In the genomic region with DNA sequence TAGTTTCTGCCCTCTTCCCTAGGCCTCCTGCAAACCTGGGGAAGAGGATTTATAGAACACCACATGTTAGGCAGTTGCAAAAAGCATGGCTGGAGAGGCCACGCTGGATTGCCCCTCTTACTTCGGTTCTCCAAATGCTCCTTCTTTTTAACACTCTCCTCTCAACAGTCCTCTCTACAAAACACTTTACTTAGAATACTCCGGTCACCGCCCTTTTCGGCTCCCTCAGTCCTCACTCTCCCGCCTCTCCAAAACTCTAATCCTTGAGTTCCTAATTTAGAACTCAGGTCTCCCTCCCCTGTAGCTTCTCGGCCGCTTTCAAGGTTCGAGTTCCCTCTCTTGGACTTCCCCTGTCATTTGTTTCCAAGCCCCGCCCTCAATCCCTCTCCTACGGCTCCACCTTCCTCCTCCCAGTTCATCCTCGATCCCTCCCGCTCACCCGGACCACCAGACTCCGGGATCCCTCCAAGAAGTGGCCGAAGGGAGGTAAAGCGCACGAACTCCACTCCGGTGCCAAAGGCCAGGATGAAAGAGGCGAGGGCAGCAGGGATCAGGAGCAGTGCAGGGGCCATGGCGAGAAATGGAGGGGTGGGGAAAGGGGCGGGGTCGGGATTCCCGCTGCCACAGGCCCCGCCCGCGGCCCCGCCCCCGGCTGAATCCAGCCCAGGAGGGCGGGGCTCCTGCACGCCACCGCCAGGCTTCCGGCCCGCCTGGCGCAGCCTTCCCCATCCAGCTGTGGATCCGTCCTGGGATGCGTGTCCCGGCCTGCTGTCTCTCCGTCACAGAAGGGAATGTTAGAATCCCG, we compare ENCODE assay signal across 1 cellular context.
A peak's percentile ranks its signal among the peaks of the same experiment; 100 is the strongest.
TF ChIP-seq lines count a peak whose summit lies in the region.

TSS of gene NRM (minus strand) at position 582 of the 805 bp plus-strand sequence. CDS start at position 572, 10 bp downstream.

TF ChIP-seq in HepG2, 621 proteins besides CTCF, POLR2A, EP300 and RAD21 (continued from another document and continues in another):
- peak; percentile 79 for TF ChIP-seq MYC (CRISPR knock-in tag; IDR thresholded peaks at IDR 0.05; ENCODE audit: borderline replicate concordance)
- no peak for TF ChIP-seq ZKSCAN1 (IDR thresholded peaks at IDR 0.05; ENCODE audit: low read length)
- TF ChIP-seq, protein P1, sequence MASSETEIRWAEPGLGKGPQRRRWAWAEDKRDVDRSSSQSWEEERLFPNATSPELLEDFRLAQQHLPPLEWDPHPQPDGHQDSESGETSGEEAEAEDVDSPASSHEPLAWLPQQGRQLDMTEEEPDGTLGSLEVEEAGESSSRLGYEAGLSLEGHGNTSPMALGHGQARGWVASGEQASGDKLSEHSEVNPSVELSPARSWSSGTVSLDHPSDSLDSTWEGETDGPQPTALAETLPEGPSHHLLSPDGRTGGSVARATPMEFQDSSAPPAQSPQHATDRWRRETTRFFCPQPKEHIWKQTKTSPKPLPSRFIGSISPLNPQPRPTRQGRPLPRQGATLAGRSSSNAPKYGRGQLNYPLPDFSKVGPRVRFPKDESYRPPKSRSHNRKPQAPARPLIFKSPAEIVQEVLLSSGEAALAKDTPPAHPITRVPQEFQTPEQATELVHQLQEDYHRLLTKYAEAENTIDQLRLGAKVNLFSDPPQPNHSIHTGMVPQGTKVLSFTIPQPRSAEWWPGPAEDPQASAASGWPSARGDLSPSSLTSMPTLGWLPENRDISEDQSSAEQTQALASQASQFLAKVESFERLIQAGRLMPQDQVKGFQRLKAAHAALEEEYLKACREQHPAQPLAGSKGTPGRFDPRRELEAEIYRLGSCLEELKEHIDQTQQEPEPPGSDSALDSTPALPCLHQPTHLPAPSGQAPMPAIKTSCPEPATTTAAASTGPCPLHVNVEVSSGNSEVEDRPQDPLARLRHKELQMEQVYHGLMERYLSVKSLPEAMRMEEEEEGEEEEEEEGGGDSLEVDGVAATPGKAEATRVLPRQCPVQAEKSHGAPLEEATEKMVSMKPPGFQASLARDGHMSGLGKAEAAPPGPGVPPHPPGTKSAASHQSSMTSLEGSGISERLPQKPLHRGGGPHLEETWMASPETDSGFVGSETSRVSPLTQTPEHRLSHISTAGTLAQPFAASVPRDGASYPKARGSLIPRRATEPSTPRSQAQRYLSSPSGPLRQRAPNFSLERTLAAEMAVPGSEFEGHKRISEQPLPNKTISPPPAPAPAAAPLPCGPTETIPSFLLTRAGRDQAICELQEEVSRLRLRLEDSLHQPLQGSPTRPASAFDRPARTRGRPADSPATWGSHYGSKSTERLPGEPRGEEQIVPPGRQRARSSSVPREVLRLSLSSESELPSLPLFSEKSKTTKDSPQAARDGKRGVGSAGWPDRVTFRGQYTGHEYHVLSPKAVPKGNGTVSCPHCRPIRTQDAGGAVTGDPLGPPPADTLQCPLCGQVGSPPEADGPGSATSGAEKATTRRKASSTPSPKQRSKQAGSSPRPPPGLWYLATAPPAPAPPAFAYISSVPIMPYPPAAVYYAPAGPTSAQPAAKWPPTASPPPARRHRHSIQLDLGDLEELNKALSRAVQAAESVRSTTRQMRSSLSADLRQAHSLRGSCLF (CRISPR knock-in tag; IDR thresholded peaks at IDR 0.05; ENCODE audit: borderline replicate concordance): no peak
- TF ChIP-seq, protein P2, sequence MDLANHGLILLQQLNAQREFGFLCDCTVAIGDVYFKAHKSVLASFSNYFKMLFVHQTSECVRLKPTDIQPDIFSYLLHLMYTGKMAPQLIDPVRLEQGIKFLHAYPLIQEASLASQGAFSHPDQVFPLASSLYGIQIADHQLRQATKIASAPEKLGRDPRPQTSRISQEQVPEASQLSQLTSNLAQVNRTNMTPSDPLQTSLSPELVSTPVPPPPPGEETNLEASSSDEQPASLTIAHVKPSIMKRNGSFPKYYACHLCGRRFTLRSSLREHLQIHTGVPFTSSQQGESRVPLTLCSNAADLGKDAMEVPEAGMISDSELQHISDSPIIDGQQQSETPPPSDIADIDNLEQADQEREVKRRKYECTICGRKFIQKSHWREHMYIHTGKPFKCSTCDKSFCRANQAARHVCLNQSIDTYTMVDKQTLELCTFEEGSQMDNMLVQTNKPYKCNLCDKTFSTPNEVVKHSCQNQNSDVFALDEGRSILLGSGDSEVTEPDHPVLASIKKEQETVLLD (CRISPR knock-in tag; IDR thresholded peaks at IDR 0.05; ENCODE audit: low read depth): no peak; the same call in 1 of the 2 replicates
- TF ChIP-seq TCF7 (IDR thresholded peaks at IDR 0.05; ENCODE audit: low read depth): no peak
- TF ChIP-seq, protein P3, sequence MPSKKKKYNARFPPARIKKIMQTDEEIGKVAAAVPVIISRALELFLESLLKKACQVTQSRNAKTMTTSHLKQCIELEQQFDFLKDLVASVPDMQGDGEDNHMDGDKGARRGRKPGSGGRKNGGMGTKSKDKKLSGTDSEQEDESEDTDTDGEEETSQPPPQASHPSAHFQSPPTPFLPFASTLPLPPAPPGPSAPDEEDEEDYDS (CRISPR knock-in tag; IDR thresholded peaks at IDR 0.05): peak; percentile 80
- no peak for TF ChIP-seq ZNF232 (CRISPR knock-in tag; IDR thresholded peaks at IDR 0.05; ENCODE audit: borderline replicate concordance)
- no peak for TF ChIP-seq ATM (IDR thresholded peaks at IDR 0.05; ENCODE audit: borderline replicate concordance)
- TF ChIP-seq YEATS2 (CRISPR knock-in tag; IDR thresholded peaks at IDR 0.05; ENCODE audit: borderline replicate concordance): peak; percentile 49; the same call in 1 of the 2 replicates
- 0 out of 2 replicates have a peak, but pooled peaks have one; percentile 41 for TF ChIP-seq TP53 (CRISPR knock-in tag; conservative IDR thresholded peaks at IDR 0.05)
- TF ChIP-seq, protein P4, sequence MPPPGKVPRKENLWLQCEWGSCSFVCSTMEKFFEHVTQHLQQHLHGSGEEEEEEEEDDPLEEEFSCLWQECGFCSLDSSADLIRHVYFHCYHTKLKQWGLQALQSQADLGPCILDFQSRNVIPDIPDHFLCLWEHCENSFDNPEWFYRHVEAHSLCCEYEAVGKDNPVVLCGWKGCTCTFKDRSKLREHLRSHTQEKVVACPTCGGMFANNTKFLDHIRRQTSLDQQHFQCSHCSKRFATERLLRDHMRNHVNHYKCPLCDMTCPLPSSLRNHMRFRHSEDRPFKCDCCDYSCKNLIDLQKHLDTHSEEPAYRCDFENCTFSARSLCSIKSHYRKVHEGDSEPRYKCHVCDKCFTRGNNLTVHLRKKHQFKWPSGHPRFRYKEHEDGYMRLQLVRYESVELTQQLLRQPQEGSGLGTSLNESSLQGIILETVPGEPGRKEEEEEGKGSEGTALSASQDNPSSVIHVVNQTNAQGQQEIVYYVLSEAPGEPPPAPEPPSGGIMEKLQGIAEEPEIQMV (CRISPR knock-in tag; IDR thresholded peaks at IDR 0.05; ENCODE audit: low read depth): no peak
- TF ChIP-seq BCL3 (CRISPR knock-in tag; IDR thresholded peaks at IDR 0.05): 0 out of 2 replicates have a peak, but pooled peaks have one; percentile 21
- TF ChIP-seq ZNF317 (CRISPR knock-in tag; IDR thresholded peaks at IDR 0.05): no peak
- no peak for TF ChIP-seq PREB (CRISPR knock-in tag; IDR thresholded peaks at IDR 0.05)
- no peak for TF ChIP-seq NFE2L1 (CRISPR knock-in tag; IDR thresholded peaks at IDR 0.05; ENCODE audit: borderline replicate concordance)
- TF ChIP-seq, protein P5, sequence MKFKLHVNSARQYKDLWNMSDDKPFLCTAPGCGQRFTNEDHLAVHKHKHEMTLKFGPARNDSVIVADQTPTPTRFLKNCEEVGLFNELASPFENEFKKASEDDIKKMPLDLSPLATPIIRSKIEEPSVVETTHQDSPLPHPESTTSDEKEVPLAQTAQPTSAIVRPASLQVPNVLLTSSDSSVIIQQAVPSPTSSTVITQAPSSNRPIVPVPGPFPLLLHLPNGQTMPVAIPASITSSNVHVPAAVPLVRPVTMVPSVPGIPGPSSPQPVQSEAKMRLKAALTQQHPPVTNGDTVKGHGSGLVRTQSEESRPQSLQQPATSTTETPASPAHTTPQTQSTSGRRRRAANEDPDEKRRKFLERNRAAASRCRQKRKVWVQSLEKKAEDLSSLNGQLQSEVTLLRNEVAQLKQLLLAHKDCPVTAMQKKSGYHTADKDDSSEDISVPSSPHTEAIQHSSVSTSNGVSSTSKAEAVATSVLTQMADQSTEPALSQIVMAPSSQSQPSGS (CRISPR knock-in tag; IDR thresholded peaks at IDR 0.05): no peak
- peak; percentile 72; the same call in 1 of the 2 replicates for TF ChIP-seq ZSCAN21 (CRISPR knock-in tag; IDR thresholded peaks at IDR 0.05; ENCODE audit: borderline replicate concordance)
- TF ChIP-seq, protein P6, sequence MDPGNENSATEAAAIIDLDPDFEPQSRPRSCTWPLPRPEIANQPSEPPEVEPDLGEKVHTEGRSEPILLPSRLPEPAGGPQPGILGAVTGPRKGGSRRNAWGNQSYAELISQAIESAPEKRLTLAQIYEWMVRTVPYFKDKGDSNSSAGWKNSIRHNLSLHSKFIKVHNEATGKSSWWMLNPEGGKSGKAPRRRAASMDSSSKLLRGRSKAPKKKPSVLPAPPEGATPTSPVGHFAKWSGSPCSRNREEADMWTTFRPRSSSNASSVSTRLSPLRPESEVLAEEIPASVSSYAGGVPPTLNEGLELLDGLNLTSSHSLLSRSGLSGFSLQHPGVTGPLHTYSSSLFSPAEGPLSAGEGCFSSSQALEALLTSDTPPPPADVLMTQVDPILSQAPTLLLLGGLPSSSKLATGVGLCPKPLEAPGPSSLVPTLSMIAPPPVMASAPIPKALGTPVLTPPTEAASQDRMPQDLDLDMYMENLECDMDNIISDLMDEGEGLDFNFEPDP (CRISPR knock-in tag; conservative IDR thresholded peaks at IDR 0.05): no peak
- no peak for TF ChIP-seq ZNF367 (CRISPR knock-in tag; IDR thresholded peaks at IDR 0.05; ENCODE audit: borderline replicate concordance)
- no peak for TF ChIP-seq ATAD3A (CRISPR knock-in tag; IDR thresholded peaks at IDR 0.05)
- peak; percentile 57 for TF ChIP-seq ZFX (CRISPR knock-in tag; IDR thresholded peaks at IDR 0.05; ENCODE audit: low read depth)
- no peak for TF ChIP-seq RARG (CRISPR knock-in tag; IDR thresholded peaks at IDR 0.05; ENCODE audit: low read depth)
- no peak for TF ChIP-seq FIP1L1 (IDR thresholded peaks at IDR 0.05; ENCODE audit: borderline replicate concordance, insufficient read depth, low read depth, low read length)
- no peak for TF ChIP-seq BRD4 (CRISPR knock-in tag; IDR thresholded peaks at IDR 0.05)
- TF ChIP-seq ZNF790 (CRISPR knock-in tag; IDR thresholded peaks at IDR 0.05; ENCODE audit: borderline replicate concordance): 0 out of 2 replicates have a peak, but pooled peaks have one; percentile 42
- TF ChIP-seq NFKB2 (CRISPR knock-in tag; IDR thresholded peaks at IDR 0.05; ENCODE audit: borderline replicate concordance): peak; percentile 71; the same call in 1 of the 2 replicates
- TF ChIP-seq, protein P7, sequence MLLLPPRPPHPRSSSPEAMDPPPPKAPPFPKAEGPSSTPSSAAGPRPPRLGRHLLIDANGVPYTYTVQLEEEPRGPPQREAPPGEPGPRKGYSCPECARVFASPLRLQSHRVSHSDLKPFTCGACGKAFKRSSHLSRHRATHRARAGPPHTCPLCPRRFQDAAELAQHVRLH (CRISPR knock-in tag; IDR thresholded peaks at IDR 0.05; ENCODE audit: borderline replicate concordance, low read depth): no peak
- no peak; the same call in 1 of the 2 replicates for TF ChIP-seq ZNF274 (CRISPR knock-in tag; IDR thresholded peaks at IDR 0.05)
- no peak for TF ChIP-seq ZNF577 (CRISPR knock-in tag; IDR thresholded peaks at IDR 0.05; ENCODE audit: borderline replicate concordance, low read depth)
- TF ChIP-seq ZBTB8A (CRISPR knock-in tag; IDR thresholded peaks at IDR 0.05; ENCODE audit: borderline replicate concordance, low read depth): no peak
- 0 out of 2 replicates have a peak, but pooled peaks have one; percentile 38 for TF ChIP-seq SALL2 (CRISPR knock-in tag; IDR thresholded peaks at IDR 0.05)
- no peak for TF ChIP-seq CREM (IDR thresholded peaks at IDR 0.05)
- TF ChIP-seq CREM (CRISPR knock-in tag; IDR thresholded peaks at IDR 0.05): no peak
- TF ChIP-seq ZNF891 (CRISPR knock-in tag; IDR thresholded peaks at IDR 0.05): 0 out of 2 replicates have a peak, but pooled peaks have one; percentile 41
- TF ChIP-seq THAP9 (CRISPR knock-in tag; IDR thresholded peaks at IDR 0.05; ENCODE audit: borderline replicate concordance): no peak; the same call in 1 of the 2 replicates
- no peak for TF ChIP-seq HOXA9 (CRISPR knock-in tag; IDR thresholded peaks at IDR 0.05; ENCODE audit: borderline replicate concordance)
- no peak for TF ChIP-seq MYNN (CRISPR knock-in tag; IDR thresholded peaks at IDR 0.05; ENCODE audit: low read depth)
